Comparison of ENCODE assay signal across 19 cellular contexts in the genomic region with DNA sequence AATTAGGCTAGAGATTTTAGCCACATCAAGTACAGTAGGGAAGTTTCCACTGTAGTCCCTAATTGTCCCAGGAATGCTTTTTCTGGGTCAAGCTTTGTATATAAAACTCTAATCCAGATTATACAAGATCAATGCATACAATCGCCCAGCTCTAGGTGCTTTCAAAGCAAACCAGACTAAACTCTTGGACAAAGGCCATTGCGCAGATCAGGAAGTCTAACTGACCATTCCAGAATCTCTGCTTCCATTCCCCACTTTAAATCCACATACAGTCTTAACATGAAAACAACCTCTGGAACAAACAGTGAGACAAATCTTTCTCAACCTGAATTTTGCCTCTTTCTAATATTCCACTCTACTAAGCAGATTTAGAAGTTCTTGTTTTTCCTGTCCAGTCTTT.
DNase-seq lines count a peak whose midpoint lies in the region; ATAC-seq and TF ChIP-seq lines count a peak whose summit lies in the region.
"Had no signal": no experiment of that assay in that cellular context is flagged by ENCODE, and none has a peak within 500 bp of the region (broad histone marks: within the 10 kb centered on the region; RNA-seq: fewer than 3 reads in every experiment).

No MANE protein-coding gene starts in this region.

- H2AK5ac ChIP-seq in mesenchymal stem cell (ENCODE audit: low read length, severe bottlenecking) = no peak overlapping the region

- TF ChIP-seq CTCF in OCI-LY3 (IDR thresholded peaks at IDR 0.05; ENCODE audit: low read depth, low read length) = no peak
- TF ChIP-seq CTCF in chondrocyte (IDR thresholded peaks at IDR 0.05) = no peak
- TF ChIP-seq CTCF in thoracic aorta (IDR thresholded peaks at IDR 0.05) = no peak
- no peak for TF ChIP-seq CTCF in GM20000 (IDR thresholded peaks at IDR 0.05; ENCODE audit: extremely low read depth, missing control alignments)

- peak overlapping the region; percentile 44 for H3K4me2 ChIP-seq in OCI-LY3 (ENCODE audit: low read length)
- no peak overlapping the region for H3K4me2 ChIP-seq in mesenchymal stem cell (ENCODE audit: low read length, poor library complexity, severe bottlenecking)

- H3K9me3 ChIP-seq in OCI-LY3 (ENCODE audit: insufficient read depth, low read length) (no peaks in the 10 kb centered on the region), mesenchymal stem cell (ENCODE audit: control insufficient read depth, low read length) (no peaks in the 10 kb centered on the region), thoracic aorta (no peaks in the 10 kb centered on the region)

- H3K36me3 Mint-ChIP-seq in chondrocyte (ENCODE audit: low read depth) = peaks cover 22% of the 10 kb centered on the region
- H3K36me3 Mint-ChIP-seq in stimulated activated naive B cell treated with anti-CD40 and anti-IgM and Interleukin-4, amounts not matched to agents 10 μg/mL and 1 μg/mL and 100 μg/mL, for 72 hours = no peaks in the 10 kb centered on the region
- H3K36me3 Mint-ChIP-seq: WTC11 had no signal

- H2BK120ac ChIP-seq in mesenchymal stem cell (ENCODE audit: low read depth, low read length) = peak overlapping the region; percentile 34

- H2BK5ac ChIP-seq in mesenchymal stem cell (ENCODE audit: low read depth, low read length, poor library complexity, severe bottlenecking) = no peak overlapping the region

- H4K91ac ChIP-seq in mesenchymal stem cell (ENCODE audit: low read length) = no peak overlapping the region

- no peak overlapping the region for H2BK12ac ChIP-seq in mesenchymal stem cell (ENCODE audit: low read length in 2 of 2)

- DNase-seq in chondrocyte (ENCODE audit: low spot score) = no peak
- no peak for DNase-seq in mesenchymal stem cell
- no peak for DNase-seq in thoracic aorta (ENCODE audit: low spot score)
- DNase-seq in stimulated activated naive B cell treated with anti-CD40 and anti-IgM and Interleukin-4, amounts not matched to agents 10 μg/mL and 1 μg/mL and 100 μg/mL, for 72 hours = no peak
- no peak for DNase-seq in GM20000 (ENCODE audit: low spot score)
- no peak for DNase-seq in NCI-H1930 (lab: John Stamatoyannopoulos, UW)
- DNase-seq: activated CD8-positive, alpha-beta memory T cell treated with anti-CD3 and anti-CD28 coated beads, Interleukin-2, amount 50 U/mL, for 48 hours; activated naive CD4-positive, alpha-beta T cell treated with anti-CD3 and anti-CD28 coated beads, Interleukin-2, amount 50 U/mL, for 16 hours; DMS53; GOT3; left cardiac atrium; NCI-H1092 treated with DMSO at 0.1 percent for 48 hours; NCI-H446 had no signal

- no peaks in the 10 kb centered on the region for H3K79me2 ChIP-seq in OCI-LY3 (ENCODE audit: low read length)

- no peaks in the 10 kb centered on the region for H4K20me1 ChIP-seq in OCI-LY3 (ENCODE audit: insufficient read depth, low read length)

- H2AFZ ChIP-seq in OCI-LY3 (ENCODE audit: low read depth, low read length) = no peak overlapping the region
- H2AFZ ChIP-seq in mesenchymal stem cell (ENCODE audit: low read depth, low read length) = no peak overlapping the region

- H4K8ac ChIP-seq in mesenchymal stem cell (ENCODE audit: low read length) = peak overlapping the region; percentile 72

- H3K79me1 ChIP-seq in mesenchymal stem cell (replicated peaks; ENCODE audit: low read length, poor library complexity, severe bottlenecking) = no peaks in the 10 kb centered on the region

- no peak overlapping the region for H3K23ac ChIP-seq in mesenchymal stem cell (ENCODE audit: low read length in 2 of 2)

- H3K4ac ChIP-seq in mesenchymal stem cell (ENCODE audit: low read depth in 1 of 2, low read length in 2 of 2) = no peak overlapping the region

- H3K27me3 ChIP-seq in OCI-LY3 (ENCODE audit: low read depth, low read length) (no peaks in the 10 kb centered on the region), mesenchymal stem cell (ENCODE audit: control insufficient read depth in 1 of 2, insufficient read depth in 1 of 2, low read length in 2 of 2) (no peaks in the 10 kb centered on the region), thoracic aorta (replicated peaks; ENCODE audit: insufficient read depth) (no peaks in the 10 kb centered on the region)

- no peaks in the 10 kb centered on the region for H3K27me3 Mint-ChIP-seq in chondrocyte (ENCODE audit: low read depth)
- H3K27me3 Mint-ChIP-seq in stimulated activated naive B cell treated with anti-CD40 and anti-IgM and Interleukin-4, amounts not matched to agents 10 μg/mL and 1 μg/mL and 100 μg/mL, for 72 hours = peaks cover 4 to 7% of the 10 kb centered on the region in 2 donors

- H3K4me3 Mint-ChIP-seq in chondrocyte (ENCODE audit: unreplicated experiment) = peak overlapping the region; percentile 14
- H3K4me3 Mint-ChIP-seq in stimulated activated naive B cell treated with anti-CD40 and anti-IgM and Interleukin-4, amounts not matched to agents 10 μg/mL and 1 μg/mL and 100 μg/mL, for 72 hours = no peak overlapping the region
- H3K4me3 Mint-ChIP-seq: neural crest cell, WTC11 had no signal

- H3K14ac ChIP-seq in mesenchymal stem cell (ENCODE audit: low read length in 2 of 2) = no peak overlapping the region

- H3K9ac ChIP-seq in OCI-LY3 (ENCODE audit: low read length) = no peak overlapping the region
- no peak overlapping the region for H3K9ac ChIP-seq in mesenchymal stem cell (ENCODE audit: low read length)

- H3K4me1 ChIP-seq in OCI-LY3 (ENCODE audit: low read length) (peaks cover 22% of the 10 kb centered on the region), mesenchymal stem cell (ENCODE audit: control insufficient read depth, insufficient read depth, low read depth, low read length) (peaks cover 1% of the 10 kb centered on the region), thoracic aorta (ENCODE audit: control insufficient read depth in 1 of 2, low read depth in 2 of 2) (peaks cover 20 to 45% of the 10 kb centered on the region in 2 donors)

- 86% methylated on average over 2 of the region's 2 CpGs for WGBS in mesenchymal stem cell

- H2BK15ac ChIP-seq in mesenchymal stem cell (ENCODE audit: low read depth, poor library complexity, severe bottlenecking) = no peak overlapping the region

- H3K27ac ChIP-seq in OCI-LY3 (ENCODE audit: low read length) = no peak overlapping the region
- H3K27ac ChIP-seq in mesenchymal stem cell (ENCODE audit: low read length, poor library complexity, severe bottlenecking) = peak overlapping the region; percentile 69
- peak overlapping the region; percentile 37 to 70 for H3K27ac ChIP-seq in thoracic aorta
- H3K27ac ChIP-seq: epithelial cell of prostate had no signal

- ATAC-seq in thoracic aorta (ENCODE audit: insufficient number of reproducible peaks, low FRiP score, low read depth) (no peak), HG03469 (IDR thresholded peaks at IDR 0.05; ENCODE audit: unreplicated experiment) (no peak)
- no peak for ATAC-seq in stimulated activated naive B cell treated with anti-CD40 and anti-IgM and Interleukin-4, amounts not matched to agents 10 μg/mL and 1 μg/mL and 100 μg/mL, for 72 hours (replicated peaks)
- ATAC-seq: WTC11 had no signal

- H3K4me3 ChIP-seq in OCI-LY3 (ENCODE audit: low read length) (no peak overlapping the region), mesenchymal stem cell (ENCODE audit: insufficient read depth in 1 of 2, low read depth in 1 of 2, low read length in 2 of 2) (no peak overlapping the region), thoracic aorta (peak overlapping the region; percentile 44)
- H3K4me3 ChIP-seq: skin epidermis had no signal

- H3K4me1 Mint-ChIP-seq in chondrocyte (ENCODE audit: low read depth) = peaks cover 79% of the 10 kb centered on the region
- no peaks in the 10 kb centered on the region for H3K4me1 Mint-ChIP-seq in stimulated activated naive B cell treated with anti-CD40 and anti-IgM and Interleukin-4, amounts not matched to agents 10 μg/mL and 1 μg/mL and 100 μg/mL, for 72 hours
- H3K4me1 Mint-ChIP-seq: WTC11 had no signal

- peak overlapping the region in 1 of 2 experiments; percentile 54 for H3K18ac ChIP-seq in mesenchymal stem cell (ENCODE audit: low read depth in 1 of 2, low read length in 2 of 2)

- H3K36me3 ChIP-seq in OCI-LY3 (replicated peaks; ENCODE audit: low read depth, low read length) (no peaks in the 10 kb centered on the region), mesenchymal stem cell (ENCODE audit: control insufficient read depth in 1 of 2, insufficient read depth in 2 of 2, low read depth in 1 of 2, low read length in 2 of 2) (no peaks in the 10 kb centered on the region), thoracic aorta (no peaks in the 10 kb centered on the region)

- no peaks in the 10 kb centered on the region for H3K9me3 Mint-ChIP-seq in chondrocyte (ENCODE audit: low read depth)
- H3K9me3 Mint-ChIP-seq in stimulated activated naive B cell treated with anti-CD40 and anti-IgM and Interleukin-4, amounts not matched to agents 10 μg/mL and 1 μg/mL and 100 μg/mL, for 72 hours = no peaks in the 10 kb centered on the region
- H3K9me3 Mint-ChIP-seq: neural crest cell, WTC11 had no signal

- peak overlapping the region; percentile 90 for H3K27ac Mint-ChIP-seq in chondrocyte (ENCODE audit: unreplicated experiment)
- no peak overlapping the region for H3K27ac Mint-ChIP-seq in stimulated activated naive B cell treated with anti-CD40 and anti-IgM and Interleukin-4, amounts not matched to agents 10 μg/mL and 1 μg/mL and 100 μg/mL, for 72 hours
- H3K27ac Mint-ChIP-seq: WTC11 had no signal
